Comparison of ENCODE assay signal across 22 cellular contexts in genomic region chr3:194961149-194961548, GRCh38.
"Had no signal": no experiment of that assay in that cellular context is flagged by ENCODE, and none has a peak within 500 bp of the region (broad histone marks: within the 10 kb centered on the region; RNA-seq: fewer than 3 reads in every experiment).

No MANE protein-coding gene starts in this region.

- DNase-seq: activated CD4-positive, alpha-beta T cell treated with anti-CD3 and anti-CD28 coated beads for 48 hours; activated CD4-positive, alpha-beta T cell treated with anti-CD3 and anti-CD28 coated beads, Interleukin-2, amount 50 U/mL, for 48 hours; activated CD4-positive, CD25-positive, alpha-beta regulatory T cell treated with anti-CD3 and anti-CD28 coated beads, Interleukin-2, amount 50 U/mL, for 72 hours; activated CD8-positive, alpha-beta memory T cell treated with anti-CD3 and anti-CD28 coated beads, Interleukin-2, amount 10 ng/mL, durations not matched to agents 7 days and 5 days; activated effector memory CD4-positive, alpha-beta T cell treated with Interleukin-2 at 50 U/mL for 16 hours; activated naive CD4-positive, alpha-beta T cell; activated T-cell treated with anti-CD3 and anti-CD28 coated beads, Interleukin-2, amount 50 U/mL, for 24 hours; aorta; Karpas-422; MM.1S; NCI-H1105 treated with DMSO at 0.1 percent for 48 hours; NCI-H1436 treated with DMSO at 0.1 percent for 48 hours; NCI-H187; NCI-H2081; NCI-H446; NCI-H524; SHP77 treated with DMSO at 0.1 percent for 48 hours had no signal

- H3K4me3 Mint-ChIP-seq: activated CD8-positive, alpha-beta memory T cell treated with anti-CD3 and anti-CD28 coated beads, Interleukin-2, amount 10 ng/mL, durations not matched to agents 7 days and 5 days; activated naive CD4-positive, alpha-beta T cell treated with anti-CD3 and anti-CD28 coated beads, Interleukin-2, amount 50 U/mL, for 24 hours; activated T-cell treated with anti-CD3 and anti-CD28 coated beads, Interleukin-2, amount 50 U/mL, for 24 hours; activated T-helper 1 cell treated with anti-CD3 and anti-CD28 coated beads, Interleukin-12 subunit alpha, Interleukin-12 subunit beta, Interleukin-2, Interleukin-4 antibody, amounts not matched to agents 30 ng/mL and 10 ng/mL and 1 ng/mL, durations not matched to agents 14 hours and 24 hours and 36 hours; T-helper 1 cell treated with Interleukin-12 subunit alpha and Interleukin-12 subunit beta and Interleukin-4 antibody, amounts not matched to agents 30 μg/mL and 1 μg/mL, for 36 hours; WTC11 had no signal

- H3K9me3 Mint-ChIP-seq: activated naive CD4-positive, alpha-beta T cell treated with anti-CD3 and anti-CD28 coated beads, Interleukin-2, amount 50 U/mL, for 24 hours; activated T-cell treated with anti-CD3 and anti-CD28 coated beads, Interleukin-2, amount 50 U/mL, for 24 hours; activated T-helper 1 cell treated with anti-CD3 and anti-CD28 coated beads, Interleukin-12 subunit alpha, Interleukin-12 subunit beta, Interleukin-2, Interleukin-4 antibody, amounts not matched to agents 30 ng/mL and 10 ng/mL and 1 ng/mL, durations not matched to agents 14 hours and 24 hours and 36 hours; T-helper 1 cell treated with Interleukin-12 subunit alpha and Interleukin-12 subunit beta and Interleukin-4 antibody, amounts not matched to agents 30 μg/mL and 1 μg/mL, for 36 hours; WTC11 had no signal

- H3K27me3 Mint-ChIP-seq: activated naive CD4-positive, alpha-beta T cell treated with anti-CD3 and anti-CD28 coated beads, Interleukin-2, amount 50 U/mL, for 24 hours had no signal

- H3K4me3 ChIP-seq: K562 had no signal

- H3K4me1 Mint-ChIP-seq: activated CD8-positive, alpha-beta memory T cell treated with anti-CD3 and anti-CD28 coated beads, Interleukin-2, amount 10 ng/mL, durations not matched to agents 7 days and 5 days; activated naive CD4-positive, alpha-beta T cell treated with anti-CD3 and anti-CD28 coated beads, Interleukin-2, amount 50 U/mL, for 24 hours; WTC11 had no signal

- H3K27ac Mint-ChIP-seq: activated CD8-positive, alpha-beta memory T cell treated with anti-CD3 and anti-CD28 coated beads, Interleukin-2, amount 10 ng/mL, durations not matched to agents 7 days and 5 days; activated naive CD4-positive, alpha-beta T cell treated with anti-CD3 and anti-CD28 coated beads, Interleukin-2, amount 50 U/mL, for 24 hours; activated T-cell treated with anti-CD3 and anti-CD28 coated beads, Interleukin-2, amount 50 U/mL, for 24 hours; activated T-helper 1 cell treated with anti-CD3 and anti-CD28 coated beads, Interleukin-12 subunit alpha, Interleukin-12 subunit beta, Interleukin-2, Interleukin-4 antibody, amounts not matched to agents 30 ng/mL and 10 ng/mL and 1 ng/mL, durations not matched to agents 14 hours and 24 hours and 36 hours; T-helper 1 cell treated with Interleukin-12 subunit alpha and Interleukin-12 subunit beta and Interleukin-4 antibody, amounts not matched to agents 30 μg/mL and 1 μg/mL, for 36 hours; WTC11 had no signal

- H3K36me3 Mint-ChIP-seq: activated CD8-positive, alpha-beta memory T cell treated with anti-CD3 and anti-CD28 coated beads, Interleukin-2, amount 10 ng/mL, durations not matched to agents 7 days and 5 days; activated naive CD4-positive, alpha-beta T cell treated with anti-CD3 and anti-CD28 coated beads, Interleukin-2, amount 50 U/mL, for 24 hours; WTC11 had no signal

- ATAC-seq: activated CD8-positive, alpha-beta memory T cell treated with anti-CD3 and anti-CD28 coated beads, Interleukin-2, amount 10 ng/mL, durations not matched to agents 7 days and 5 days; K562; WTC11 had no signal
